25 cellular contexts compared by ENCODE assay signal in genomic region chr7:88281729-88282128, GRCh38. TPM values are rescaled to one million over a fixed set of nuclear protein-coding genes. Genes with fewer than 3 reads are reported as not detected.
"Had no signal": no experiment of that assay in that cellular context is flagged by ENCODE, and none has a peak within 500 bp of the region (broad histone marks: within the 10 kb centered on the region; RNA-seq: fewer than 3 reads in every experiment).

No MANE protein-coding gene starts in this region.

- H3K4me1 Mint-ChIP-seq: activated naive CD8-positive, alpha-beta T cell treated with anti-CD3 and anti-CD28 coated beads for 36 hours; memory B cell; nephron; stimulated activated naive CD8-positive, alpha-beta T cell treated with anti-CD3 and anti-CD28 coated beads, Interleukin-15, amount 100 ng/mL, for 72 hours had no signal

- DNase-seq: activated CD4-positive, alpha-beta memory T cell treated with anti-CD3 and anti-CD28 coated beads for 36 hours; activated CD4-positive, alpha-beta T cell treated with anti-CD3 and anti-CD28 coated beads for 4 hours; activated CD4-positive, CD25-positive, alpha-beta regulatory T cell; activated naive CD4-positive, alpha-beta T cell treated with Interleukin-2 at 50 U/mL for 16 hours; activated naive CD8-positive, alpha-beta T cell treated with anti-CD3 and anti-CD28 coated beads for 36 hours; activated T-cell treated with anti-CD3 and anti-CD28 coated beads, Interleukin-2, amount 50 U/mL, for 48 hours; cortex of kidney; erythroblast; foreskin keratinocyte; kidney glomerular epithelial cell; left ventricle myocardium superior; right lobe of liver; stimulated activated CD4-positive, alpha-beta T cell treated with anti-CD3 and anti-CD28 coated beads, Interleukin-1b, Interleukin-23, amount 100 ng/mL, for 48 hours; stimulated activated naive CD8-positive, alpha-beta T cell treated with anti-CD3 and anti-CD28 coated beads, Interleukin-15, amount 100 ng/mL, for 72 hours; T1000; uterus had no signal

- ATAC-seq: foreskin keratinocyte; left ventricle myocardium superior; right lobe of liver; stimulated activated naive CD8-positive, alpha-beta T cell treated with anti-CD3 and anti-CD28 coated beads, Interleukin-15, amount 100 ng/mL, for 72 hours had no signal

- H3K36me3 Mint-ChIP-seq: activated CD4-positive, alpha-beta memory T cell treated with anti-CD3 and anti-CD28 coated beads for 36 hours; activated naive CD8-positive, alpha-beta T cell treated with anti-CD3 and anti-CD28 coated beads for 36 hours; memory B cell had no signal

- H3K4me3 ChIP-seq: breast epithelium, right lobe of liver, skin epidermis, tibial nerve, uterus had no signal

- H3K36me3 ChIP-seq: breast epithelium, right lobe of liver, tibial nerve, uterus had no signal

- H3K27ac Mint-ChIP-seq: activated CD4-positive, alpha-beta memory T cell treated with anti-CD3 and anti-CD28 coated beads for 36 hours; activated naive CD8-positive, alpha-beta T cell treated with anti-CD3 and anti-CD28 coated beads for 36 hours; memory B cell; nephron; stimulated activated naive CD8-positive, alpha-beta T cell treated with anti-CD3 and anti-CD28 coated beads, Interleukin-15, amount 100 ng/mL, for 72 hours; T-helper 1 cell treated with Interleukin-12 subunit alpha and Interleukin-12 subunit beta and Interleukin-4 antibody, amounts not matched to agents 30 μg/mL and 1 μg/mL, for 36 hours had no signal

- H3K9me3 Mint-ChIP-seq: activated CD4-positive, alpha-beta memory T cell treated with anti-CD3 and anti-CD28 coated beads for 36 hours; activated naive CD8-positive, alpha-beta T cell treated with anti-CD3 and anti-CD28 coated beads for 36 hours; memory B cell; nephron; T-helper 1 cell treated with Interleukin-12 subunit alpha and Interleukin-12 subunit beta and Interleukin-4 antibody, amounts not matched to agents 30 μg/mL and 1 μg/mL, for 36 hours had no signal

- H3K27ac ChIP-seq: breast epithelium, foreskin keratinocyte, parathyroid adenoma, right lobe of liver, skin epidermis, tibial nerve, uterus had no signal

- H3K9me3 ChIP-seq: breast epithelium, right lobe of liver, tibial nerve, uterus had no signal

- H3K4me3 Mint-ChIP-seq: activated CD4-positive, alpha-beta memory T cell treated with anti-CD3 and anti-CD28 coated beads for 36 hours; activated naive CD8-positive, alpha-beta T cell treated with anti-CD3 and anti-CD28 coated beads for 36 hours; memory B cell; nephron; stimulated activated naive CD8-positive, alpha-beta T cell treated with anti-CD3 and anti-CD28 coated beads, Interleukin-15, amount 100 ng/mL, for 72 hours; T-helper 1 cell treated with Interleukin-12 subunit alpha and Interleukin-12 subunit beta and Interleukin-4 antibody, amounts not matched to agents 30 μg/mL and 1 μg/mL, for 36 hours had no signal

- H3K4me1 ChIP-seq: breast epithelium, foreskin keratinocyte, parathyroid adenoma, uterus had no signal

- H3K27me3 ChIP-seq: breast epithelium, foreskin keratinocyte, right lobe of liver, tibial nerve, uterus had no signal

- FAIRE-seq: astrocyte had no signal

RNA-seq across cellular contexts. Expression of gene STEAP4, which starts 25.0 kb away (rescaled TPM):
- total RNA-seq: activated CD4-positive, alpha-beta memory T cell treated with anti-CD3 and anti-CD28 coated beads for 36 hours; activated naive CD8-positive, alpha-beta T cell treated with anti-CD3 and anti-CD28 coated beads for 36 hours; astrocyte; glomerular endothelial cell had no signal
